ENCODE assay signal across 16 cellular contexts in genomic region chr3:126085276-126085675, GRCh38. TPM values are rescaled to one million over a fixed set of nuclear protein-coding genes. Genes with fewer than 3 reads are reported as not detected.
DNase-seq lines count a peak whose midpoint lies in the region; ATAC-seq and TF ChIP-seq lines count a peak whose summit lies in the region.
"Had no signal": no experiment of that assay in that cellular context is flagged by ENCODE, and none has a peak within 500 bp of the region (broad histone marks: within the 10 kb centered on the region; RNA-seq: fewer than 3 reads in every experiment).

No MANE protein-coding gene starts in this region.

- TF ChIP-seq POLR2A in esophagus muscularis mucosa (IDR thresholded peaks at IDR 0.05; ENCODE audit: low read depth), result no peak

- no peak for ATAC-seq in activated CD8-positive, alpha-beta T cell treated with anti-CD3 and anti-CD28 coated beads, Interleukin-2, amount 10 ng/mL, durations not matched to agents 7 days and 5 days
- ATAC-seq in stimulated activated memory B cell treated with anti-CD40 and anti-IgM and Interleukin-4, amounts not matched to agents 10 μg/mL and 1 μg/mL and 100 μg/mL, for 72 hours, result no peak
- ATAC-seq in GM18519 (IDR thresholded peaks at IDR 0.05; ENCODE audit: low FRiP score, unreplicated experiment) (no peak), HG02970 (IDR thresholded peaks at IDR 0.05; ENCODE audit: low FRiP score, unreplicated experiment) (no peak)

- CTCF ChIA-PET in activated CD8-positive, alpha-beta T cell treated with anti-CD3 and anti-CD28 coated beads, Interleukin-2, amount 10 ng/mL, durations not matched to agents 7 days and 5 days (lab: Charles Lee), result no interaction called here

- no peaks in the 10 kb centered on the region for H3K9me3 ChIP-seq in esophagus muscularis mucosa
- H3K9me3 ChIP-seq: left ventricle myocardium inferior, neutrophil, tibial nerve had no signal

- TF ChIP-seq EP300 in esophagus muscularis mucosa (IDR thresholded peaks at IDR 0.05), result no peak

- H3K4me3 Mint-ChIP-seq in activated T-cell treated with anti-CD3 and anti-CD28 coated beads, Interleukin-2, amount 50 U/mL, for 24 hours, result peak overlapping the region; percentile 83
- peak overlapping the region; percentile 91 for H3K4me3 Mint-ChIP-seq in activated CD8-positive, alpha-beta T cell treated with anti-CD3 and anti-CD28 coated beads, Interleukin-2, amount 10 ng/mL, durations not matched to agents 7 days and 5 days
- H3K4me3 Mint-ChIP-seq in stimulated activated memory B cell treated with anti-CD40 and anti-IgM and Interleukin-4, amounts not matched to agents 10 μg/mL and 1 μg/mL and 100 μg/mL, for 72 hours, result peak overlapping the region; percentile 67

- H3K27ac ChIP-seq in esophagus muscularis mucosa (replicated peaks in 1 of 4), result peak overlapping the region in 1 of 4 donors; percentile 96
- H3K27ac ChIP-seq: neutrophil had no signal

- POLR2A ChIA-PET in activated CD8-positive, alpha-beta T cell treated with anti-CD3 and anti-CD28 coated beads, Interleukin-2, amount 10 ng/mL, durations not matched to agents 7 days and 5 days (lab: Charles Lee), result no interaction called here

- peak overlapping the region; percentile 30 for H3K27ac Mint-ChIP-seq in activated T-cell treated with anti-CD3 and anti-CD28 coated beads, Interleukin-2, amount 50 U/mL, for 24 hours
- no peak overlapping the region for H3K27ac Mint-ChIP-seq in activated CD8-positive, alpha-beta T cell treated with anti-CD3 and anti-CD28 coated beads, Interleukin-2, amount 10 ng/mL, durations not matched to agents 7 days and 5 days
- peak overlapping the region; percentile 94 for H3K27ac Mint-ChIP-seq in stimulated activated memory B cell treated with anti-CD40 and anti-IgM and Interleukin-4, amounts not matched to agents 10 μg/mL and 1 μg/mL and 100 μg/mL, for 72 hours

- DNase-seq in activated T-cell treated with anti-CD3 and anti-CD28 coated beads, Interleukin-2, amount 50 U/mL, for 24 hours, result no peak
- no peak for DNase-seq in activated T-cell treated with anti-CD3 and anti-CD28 coated beads, Interleukin-2, amount 50 U/mL, for 1 hour
- no peak for DNase-seq in activated CD8-positive, alpha-beta T cell treated with anti-CD3 and anti-CD28 coated beads, Interleukin-2, amount 10 ng/mL, durations not matched to agents 7 days and 5 days
- DNase-seq in esophagus muscularis mucosa (ENCODE audit: extremely low spot score) (peak; percentile 53), NCI-H526 treated with DMSO at 0.1 percent for 48 hours (lab: John Stamatoyannopoulos, UW) (no peak)
- DNase-seq: ACHN, activated gamma-delta T cell, hypothalamus, left ventricle myocardium inferior, MM.1S, NCI-H2171 had no signal

- no peaks in the 10 kb centered on the region for H3K27me3 ChIP-seq in esophagus muscularis mucosa
- H3K27me3 ChIP-seq: tibial nerve had no signal

- peaks cover 2% of the 10 kb centered on the region for H3K9me3 Mint-ChIP-seq in activated T-cell treated with anti-CD3 and anti-CD28 coated beads, Interleukin-2, amount 50 U/mL, for 24 hours
- peaks cover 4% of the 10 kb centered on the region for H3K9me3 Mint-ChIP-seq in activated CD8-positive, alpha-beta T cell treated with anti-CD3 and anti-CD28 coated beads, Interleukin-2, amount 10 ng/mL, durations not matched to agents 7 days and 5 days (ENCODE audit: insufficient read depth)
- peaks cover 3% of the 10 kb centered on the region for H3K9me3 Mint-ChIP-seq in stimulated activated memory B cell treated with anti-CD40 and anti-IgM and Interleukin-4, amounts not matched to agents 10 μg/mL and 1 μg/mL and 100 μg/mL, for 72 hours

- no peaks in the 10 kb centered on the region for H3K36me3 ChIP-seq in esophagus muscularis mucosa
- H3K36me3 ChIP-seq: left ventricle myocardium inferior, neutrophil, tibial nerve had no signal

- H3K27me3 Mint-ChIP-seq in activated T-cell treated with anti-CD3 and anti-CD28 coated beads, Interleukin-2, amount 50 U/mL, for 24 hours, result no peaks in the 10 kb centered on the region
- H3K27me3 Mint-ChIP-seq in activated CD8-positive, alpha-beta T cell treated with anti-CD3 and anti-CD28 coated beads, Interleukin-2, amount 10 ng/mL, durations not matched to agents 7 days and 5 days (ENCODE audit: low read depth), result no peaks in the 10 kb centered on the region
- H3K27me3 Mint-ChIP-seq in stimulated activated memory B cell treated with anti-CD40 and anti-IgM and Interleukin-4, amounts not matched to agents 10 μg/mL and 1 μg/mL and 100 μg/mL, for 72 hours, result no peaks in the 10 kb centered on the region

- WGBS in esophagus muscularis mucosa, result 94% methylated on average over 7 of the region's 7 CpGs

- TF ChIP-seq CTCF in esophagus muscularis mucosa (IDR thresholded peaks at IDR 0.05), result no peak

- H3K36me3 Mint-ChIP-seq in activated T-cell treated with anti-CD3 and anti-CD28 coated beads, Interleukin-2, amount 50 U/mL, for 24 hours (ENCODE audit: low read depth), result peaks cover 10% of the 10 kb centered on the region
- peaks cover 10% of the 10 kb centered on the region for H3K36me3 Mint-ChIP-seq in activated CD8-positive, alpha-beta T cell treated with anti-CD3 and anti-CD28 coated beads, Interleukin-2, amount 10 ng/mL, durations not matched to agents 7 days and 5 days (ENCODE audit: low read depth)
- H3K36me3 Mint-ChIP-seq in stimulated activated memory B cell treated with anti-CD40 and anti-IgM and Interleukin-4, amounts not matched to agents 10 μg/mL and 1 μg/mL and 100 μg/mL, for 72 hours, result no peaks in the 10 kb centered on the region

- peaks cover 0 to 30% (median 22%) of the 10 kb centered on the region in 4 donors for H3K4me1 ChIP-seq in esophagus muscularis mucosa

- H3K4me3 ChIP-seq in esophagus muscularis mucosa, result no peak overlapping the region

- intact Hi-C loops in esophagus muscularis mucosa (cut with DNase I), result no loop called here

- H3K4me1 Mint-ChIP-seq in activated T-cell treated with anti-CD3 and anti-CD28 coated beads, Interleukin-2, amount 50 U/mL, for 24 hours (ENCODE audit: low read depth), result peaks cover 24% of the 10 kb centered on the region
- H3K4me1 Mint-ChIP-seq in activated CD8-positive, alpha-beta T cell treated with anti-CD3 and anti-CD28 coated beads, Interleukin-2, amount 10 ng/mL, durations not matched to agents 7 days and 5 days (ENCODE audit: low read depth), result peaks cover 21% of the 10 kb centered on the region
- peaks cover 19% of the 10 kb centered on the region for H3K4me1 Mint-ChIP-seq in stimulated activated memory B cell treated with anti-CD40 and anti-IgM and Interleukin-4, amounts not matched to agents 10 μg/mL and 1 μg/mL and 100 μg/mL, for 72 hours

RNA-seq across cellular contexts. Expression of gene SLC41A3, which starts 1.4 kb away (rescaled TPM):
- total RNA-seq in activated CD8-positive, alpha-beta T cell treated with anti-CD3 and anti-CD28 coated beads, Interleukin-2, amount 10 ng/mL, durations not matched to agents 7 days and 5 days, result 10 to 100 TPM; 22.0 to 26.5 TPM
- 10 to 100 TPM; 31.6 to 68.1 (median 38.9) TPM for total RNA-seq in esophagus muscularis mucosa
